9 cellular contexts compared by ENCODE assay signal in the genomic region with DNA sequence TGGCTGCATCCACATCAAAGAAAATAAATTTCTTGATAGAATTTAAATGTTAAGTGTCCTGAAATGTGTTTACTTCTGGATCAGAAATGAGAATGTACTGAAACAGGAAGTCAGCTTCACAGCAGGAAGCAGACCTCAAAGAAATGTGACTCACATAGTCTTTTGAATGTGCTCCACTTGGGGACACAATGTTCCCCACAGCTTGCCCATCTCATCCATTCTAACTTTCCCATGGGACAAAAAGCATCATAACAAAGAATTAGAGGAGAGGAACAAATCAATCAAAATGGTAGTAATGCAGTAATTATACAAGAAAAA.
DNase-seq lines count a peak whose midpoint lies in the region; ATAC-seq lines count a peak whose summit lies in the region.
"Had no signal": no experiment of that assay in that cellular context is flagged by ENCODE, and none has a peak within 500 bp of the region (broad histone marks: within the 10 kb centered on the region; RNA-seq: fewer than 3 reads in every experiment).

No MANE protein-coding gene starts in this region.

- H3K27me3 Mint-ChIP-seq in natural killer cell treated with Interleukin-12 subunit alpha and Interleukin-12 subunit beta and Interleukin-15 and Interleukin-18, amount 100 ng/mL, for 72 hours, result no peaks in the 10 kb centered on the region

- no peaks in the 10 kb centered on the region for H3K9me3 Mint-ChIP-seq in natural killer cell treated with Interleukin-12 subunit alpha and Interleukin-12 subunit beta and Interleukin-15 and Interleukin-18, amount 100 ng/mL, for 72 hours

- peaks cover 3 to 8% of the 10 kb centered on the region in 2 donors for H3K4me1 Mint-ChIP-seq in natural killer cell treated with Interleukin-12 subunit alpha and Interleukin-12 subunit beta and Interleukin-15 and Interleukin-18, amount 100 ng/mL, for 72 hours (ENCODE audit: low read depth in 2 of 2)

- H3K27ac Mint-ChIP-seq in natural killer cell treated with Interleukin-12 subunit alpha and Interleukin-12 subunit beta and Interleukin-15 and Interleukin-18, amount 100 ng/mL, for 72 hours, result peak overlapping the region in 1 of 2 donors; percentile 66

- H3K27ac ChIP-seq in cingulate gyrus (ENCODE audit: low read depth, low read length), result peak overlapping the region; percentile 57

- H3K4me3 Mint-ChIP-seq in natural killer cell treated with Interleukin-12 subunit alpha and Interleukin-12 subunit beta and Interleukin-15 and Interleukin-18, amount 100 ng/mL, for 72 hours, result peak overlapping the region; percentile 18

- no peaks in the 10 kb centered on the region for H3K36me3 Mint-ChIP-seq in natural killer cell treated with Interleukin-12 subunit alpha and Interleukin-12 subunit beta and Interleukin-15 and Interleukin-18, amount 100 ng/mL, for 72 hours

- DNase-seq in Daoy (ENCODE audit: low read depth) (peak; percentile 38), NCI-H69 (lab: John Stamatoyannopoulos, UW) (peak; percentile 30), HPDE6-E6E7 (ENCODE audit: extremely low spot score) (no peak), NCI-H2081 treated with DMSO at 0.1 percent for 48 hours (lab: John Stamatoyannopoulos, UW) (no peak), NCI-H1436 treated with DMSO at 0.1 percent for 48 hours (lab: John Stamatoyannopoulos, UW) (no peak)
- no peak for DNase-seq in natural killer cell treated with Interleukin-12 subunit alpha and Interleukin-12 subunit beta and Interleukin-15 and Interleukin-18, amount 100 ng/mL, for 72 hours (ENCODE audit: low spot score)

- no peak for ATAC-seq in natural killer cell treated with Interleukin-12 subunit alpha and Interleukin-12 subunit beta and Interleukin-15 and Interleukin-18, amount 100 ng/mL, for 72 hours
- no peak for ATAC-seq in GM18520 (IDR thresholded peaks at IDR 0.05; ENCODE audit: unreplicated experiment)
- ATAC-seq: GM12878 had no signal

Comparison
In these comparisons a context has a peak if more than half of its experiments do, and no peak if none do; other contexts are left out.
1. DNase-seq: peak in Daoy (single experiment) and NCI-H69 (single experiment); none in natural killer cell treated with Interleukin-12 subunit alpha and Interleukin-12 subunit beta and Interleukin-15 and Interleukin-18, amount 100 ng/mL, for 72 hours (single experiment), HPDE6-E6E7 (single experiment), NCI-H2081 treated with DMSO at 0.1 percent for 48 hours (single experiment) and NCI-H1436 treated with DMSO at 0.1 percent for 48 hours (single experiment).